In genomic region chr10:37710831-37711616, GRCh38 we compare ENCODE assay signal across 25 cellular contexts.
DNase-seq lines count a peak whose midpoint lies in the region; ATAC-seq and TF ChIP-seq lines count a peak whose summit lies in the region.
"Had no signal": no experiment of that assay in that cellular context is flagged by ENCODE, and none has a peak within 500 bp of the region (broad histone marks: within the 10 kb centered on the region; RNA-seq: fewer than 3 reads in every experiment).

No MANE protein-coding gene starts in this region.

- peaks cover 0 to 4% (median 0%) of the 10 kb centered on the region in 3 donors for H3K9me3 Mint-ChIP-seq in T-cell
- H3K9me3 Mint-ChIP-seq in naive thymus-derived CD4-positive, alpha-beta T cell = peaks cover 3 to 11% (median 4%) of the 10 kb centered on the region in 11 donors
- H3K9me3 Mint-ChIP-seq in activated CD4-positive, alpha-beta memory T cell treated with anti-CD3 and anti-CD28 coated beads for 36 hours = peaks cover 6% of the 10 kb centered on the region

- POLR2A ChIA-PET in IMR-90 (lab: Charles Lee; ENCODE audit: unreplicated experiment) = no interaction called here
- POLR2A ChIA-PET in T-cell (lab: Charles Lee) = no interaction called here
- POLR2A ChIA-PET in naive thymus-derived CD4-positive, alpha-beta T cell (lab: Charles Lee) = no interaction called here
- POLR2A ChIA-PET in activated CD4-positive, alpha-beta memory T cell treated with anti-CD3 and anti-CD28 coated beads for 36 hours (lab: Charles Lee) = no interaction called here

- H3K4me2 ChIP-seq in IMR-90 (ENCODE audit: low read depth, low read length) (no peak overlapping the region), trophoblast cell (ENCODE audit: low read length) (no peak overlapping the region)

- H4K91ac ChIP-seq in IMR-90 (ENCODE audit: insufficient read depth, low read depth, low read length) = no peak overlapping the region
- no peak overlapping the region for H4K91ac ChIP-seq in trophoblast cell (ENCODE audit: low read depth, low read length)

- H2BK15ac ChIP-seq in IMR-90 (ENCODE audit: low read depth, low read length) = no peak overlapping the region

- no peak overlapping the region for H4K5ac ChIP-seq in IMR-90 (ENCODE audit: low read depth, low read length)

- H2AK5ac ChIP-seq in IMR-90 (ENCODE audit: low read depth, low read length) (no peak overlapping the region), trophoblast cell (ENCODE audit: low read length) (no peak overlapping the region)

- H3K9me3 ChIP-seq in IMR-90 (ENCODE audit: control insufficient read depth, insufficient read depth, low read length) (peaks cover 31% of the 10 kb centered on the region), trophoblast cell (ENCODE audit: insufficient read depth, low read depth, low read length) (peaks cover 37% of the 10 kb centered on the region)
- peaks cover 0 to 3% (median 0%) of the 10 kb centered on the region in 3 experiments for H3K9me3 ChIP-seq in naive thymus-derived CD4-positive, alpha-beta T cell (ENCODE audit: control insufficient read depth in 2 of 3, low read length in 3 of 3)
- H3K9me3 ChIP-seq: SJSA1, thoracic aorta had no signal

- no peak overlapping the region for H2AK9ac ChIP-seq in IMR-90 (replicated peaks; ENCODE audit: low read depth, low read length, poor library complexity)

- H4K20me1 ChIP-seq in IMR-90 (ENCODE audit: insufficient read depth, low read length) = no peaks in the 10 kb centered on the region

- H2BK5ac ChIP-seq in IMR-90 (ENCODE audit: low read depth, low read length, poor library complexity, severe bottlenecking) = no peak overlapping the region
- H2BK5ac ChIP-seq in trophoblast cell (ENCODE audit: low read depth, low read length, poor library complexity) = no peak overlapping the region

- DNase-seq in EL (peak; percentile 12), IMR-90 (no peak), fibroblast of peridontal ligament (ENCODE audit: extremely low read depth) (peak; percentile 30), trophoblast cell (peak in 1 of 2 donors; percentile 26), RPMI8226 (no peak), T-cell (no peak)
- DNase-seq in naive thymus-derived CD4-positive, alpha-beta T cell = no peak
- DNase-seq in activated CD4-positive, alpha-beta memory T cell treated with anti-CD3 and anti-CD28 coated beads for 36 hours = no peak
- DNase-seq: activated CD4-positive, alpha-beta T cell treated with anti-CD3 and anti-CD28 coated beads, Interleukin-2, amount 50 U/mL, for 1 hour; activated CD8-positive, alpha-beta memory T cell treated with anti-CD3 and anti-CD28 coated beads, Interleukin-2, amount 50 U/mL, for 4 hours; activated naive CD8-positive, alpha-beta T cell treated with anti-CD3 and anti-CD28 coated beads, Interleukin-2, amount 50 U/mL, for 24 hours; brain microvascular endothelial cell; CD4-positive, alpha-beta T cell; DMS53; glutamatergic neuron; NCI-H187; NCI-H748 treated with DMSO at 0.1 percent for 48 hours; stimulated activated CD4-positive, alpha-beta T cell treated with anti-CD3 and anti-CD28 coated beads, Interleukin-1b, Interleukin-23, amount 100 ng/mL, for 48 hours; T-helper 2 cell had no signal

- H3K79me1 ChIP-seq in IMR-90 (ENCODE audit: low read depth in 1 of 2, low read length in 2 of 2) (no peaks in the 10 kb centered on the region), trophoblast cell (ENCODE audit: low read length) (no peaks in the 10 kb centered on the region)

- no peak overlapping the region for H4K12ac ChIP-seq in trophoblast cell (ENCODE audit: low read depth, low read length)

- H3K4ac ChIP-seq in IMR-90 (ENCODE audit: low read depth, low read length) (no peak overlapping the region), trophoblast cell (ENCODE audit: low read depth, low read length) (no peak overlapping the region)

- dilution Hi-C loops in IMR-90 (cut with HindIII; ENCODE audit: low sequenced_read_pairs, unreplicated experiment) = no loop called here

- no peak for TF ChIP-seq CTCF in IMR-90 (conservative IDR thresholded peaks at IDR 0.05; ENCODE audit: low read depth, low read length)

- H3K9me1 ChIP-seq in IMR-90 (ENCODE audit: insufficient read depth, low read length) = no peaks in the 10 kb centered on the region

- no peaks in the 10 kb centered on the region for H3K27me3 Mint-ChIP-seq in T-cell
- no peaks in the 10 kb centered on the region for H3K27me3 Mint-ChIP-seq in naive thymus-derived CD4-positive, alpha-beta T cell
- H3K27me3 Mint-ChIP-seq in activated CD4-positive, alpha-beta memory T cell treated with anti-CD3 and anti-CD28 coated beads for 36 hours = no peaks in the 10 kb centered on the region
- H3K27me3 Mint-ChIP-seq: activated naive CD8-positive, alpha-beta T cell treated with anti-CD3 and anti-CD28 coated beads, Interleukin-2, amount 50 U/mL, for 24 hours; CD4-positive, alpha-beta T cell; progenitor cell of endocrine pancreas had no signal

- H3K9ac ChIP-seq in IMR-90 (ENCODE audit: low read depth, low read length) = no peak overlapping the region
- H3K9ac ChIP-seq in trophoblast cell (ENCODE audit: low read length) = no peak overlapping the region

- H3K23ac ChIP-seq in IMR-90 (ENCODE audit: low read depth, low read length) = no peak overlapping the region
- H3K23ac ChIP-seq in trophoblast cell (ENCODE audit: low read length) = no peak overlapping the region

- H3K4me3 ChIP-seq in IMR-90 (ENCODE audit: insufficient read depth, low read depth, low read length) = no peak overlapping the region
- peak overlapping the region; percentile 45 for H3K4me3 ChIP-seq in trophoblast cell (ENCODE audit: low read depth, low read length)
- H3K4me3 ChIP-seq in naive thymus-derived CD4-positive, alpha-beta T cell (ENCODE audit: low read length) = no peak overlapping the region
- H3K4me3 ChIP-seq: SJSA1, thoracic aorta had no signal

- intact Hi-C loops in IMR-90 (cut with micrococcal nuclease) = no loop called here
- intact Hi-C loops in naive thymus-derived CD4-positive, alpha-beta T cell (cut with micrococcal nuclease) = no loop called here
- intact Hi-C loops in activated CD4-positive, alpha-beta memory T cell treated with anti-CD3 and anti-CD28 coated beads for 36 hours (cut with micrococcal nuclease) = no loop called here

- 53% methylated on average over 4 of the region's 7 CpGs; no CpG with 5 or more reads in 1 of the 2 experiments for WGBS in IMR-90 (ENCODE audit: extremely low coverage in 2 of 2, insufficient read length in 1 of 2), 2 experiments
- WGBS in trophoblast cell (ENCODE audit: extremely low coverage, insufficient coverage, insufficient read length) = no CpG with 5 or more reads among the region's 7 CpGs

- H3K56ac ChIP-seq in IMR-90 (ENCODE audit: extremely low read depth, insufficient read depth, low read length) = no peak overlapping the region

- no peak overlapping the region for H3K18ac ChIP-seq in IMR-90 (ENCODE audit: low read depth, low read length)
- H3K18ac ChIP-seq in trophoblast cell (ENCODE audit: low read length) = no peak overlapping the region

- H3K4me3 Mint-ChIP-seq in T-cell = no peak overlapping the region
- no peak overlapping the region for H3K4me3 Mint-ChIP-seq in naive thymus-derived CD4-positive, alpha-beta T cell
- no peak overlapping the region for H3K4me3 Mint-ChIP-seq in activated CD4-positive, alpha-beta memory T cell treated with anti-CD3 and anti-CD28 coated beads for 36 hours
- H3K4me3 Mint-ChIP-seq: activated naive CD8-positive, alpha-beta T cell treated with anti-CD3 and anti-CD28 coated beads, Interleukin-2, amount 50 U/mL, for 24 hours; CD4-positive, alpha-beta T cell; neural crest cell; stimulated activated effector memory CD8-positive, alpha-beta T cell treated with anti-CD3 and anti-CD28 coated beads, Interleukin-12 subunit alpha, Interleukin-12 subunit beta, amount 100 ng/mL, for 72 hours had no signal

- H3K27me3 ChIP-seq in IMR-90 (ENCODE audit: control insufficient read depth, insufficient read depth, low read length) (no peaks in the 10 kb centered on the region), trophoblast cell (ENCODE audit: insufficient read depth, low read length) (no peaks in the 10 kb centered on the region)
- H3K27me3 ChIP-seq in naive thymus-derived CD4-positive, alpha-beta T cell (ENCODE audit: control insufficient read depth in 2 of 2, insufficient read depth in 2 of 2, low read length in 2 of 2) = no peaks in the 10 kb centered on the region
- H3K27me3 ChIP-seq: brain microvascular endothelial cell, SJSA1 had no signal

- in situ Hi-C loops in IMR-90 (cut with MboI; ENCODE audit: low sequenced_read_pairs) = no loop called here

- peak; percentile 82 for ATAC-seq in IMR-90 (ENCODE audit: low read depth)
- ATAC-seq in T-cell (replicated peaks in 1 of 4) = no peak
- no peak for ATAC-seq in naive thymus-derived CD4-positive, alpha-beta T cell
- ATAC-seq: activated naive CD8-positive, alpha-beta T cell treated with anti-CD3 and anti-CD28 coated beads, Interleukin-2, amount 50 U/mL, for 24 hours; left lobe of liver; stimulated activated effector memory CD8-positive, alpha-beta T cell treated with anti-CD3 and anti-CD28 coated beads, Interleukin-12 subunit alpha, Interleukin-12 subunit beta, amount 100 ng/mL, for 72 hours had no signal

- H3K27ac ChIP-seq in IMR-90 (ENCODE audit: insufficient read depth, low read length) = no peak overlapping the region
- no peak overlapping the region for H3K27ac ChIP-seq in trophoblast cell (ENCODE audit: low read depth, low read length)
- H3K27ac ChIP-seq in naive thymus-derived CD4-positive, alpha-beta T cell (ENCODE audit: low read depth, low read length) = no peak overlapping the region
- H3K27ac ChIP-seq: brain microvascular endothelial cell, SJSA1, thoracic aorta had no signal

- H2AFZ ChIP-seq in IMR-90 (replicated peaks; ENCODE audit: low read length, poor library complexity) (no peak overlapping the region), trophoblast cell (ENCODE audit: insufficient read depth, low read length, poor library complexity) (no peak overlapping the region)

- no peak overlapping the region for H3K27ac Mint-ChIP-seq in T-cell
- no peak overlapping the region for H3K27ac Mint-ChIP-seq in naive thymus-derived CD4-positive, alpha-beta T cell
- no peak overlapping the region for H3K27ac Mint-ChIP-seq in activated CD4-positive, alpha-beta memory T cell treated with anti-CD3 and anti-CD28 coated beads for 36 hours
- H3K27ac Mint-ChIP-seq: activated naive CD8-positive, alpha-beta T cell treated with anti-CD3 and anti-CD28 coated beads, Interleukin-2, amount 50 U/mL, for 24 hours; CD4-positive, alpha-beta T cell; progenitor cell of endocrine pancreas; stimulated activated effector memory CD8-positive, alpha-beta T cell treated with anti-CD3 and anti-CD28 coated beads, Interleukin-12 subunit alpha, Interleukin-12 subunit beta, amount 100 ng/mL, for 72 hours had no signal

- no peak overlapping the region for H2BK12ac ChIP-seq in trophoblast cell (ENCODE audit: low read length)

- no peaks in the 10 kb centered on the region for H3K4me1 ChIP-seq in IMR-90 (ENCODE audit: control insufficient read depth, insufficient read depth, low read length)
- no peaks in the 10 kb centered on the region for H3K4me1 ChIP-seq in trophoblast cell (ENCODE audit: control insufficient read depth in 1 of 2, insufficient read depth in 2 of 2, low read length in 2 of 2)
- H3K4me1 ChIP-seq in naive thymus-derived CD4-positive, alpha-beta T cell (ENCODE audit: control insufficient read depth in 2 of 2, insufficient read depth in 2 of 2, low read length in 2 of 2) = no peaks in the 10 kb centered on the region

- H3K36me3 Mint-ChIP-seq in T-cell = no peaks in the 10 kb centered on the region
- H3K36me3 Mint-ChIP-seq in naive thymus-derived CD4-positive, alpha-beta T cell = no peaks in the 10 kb centered on the region
- no peaks in the 10 kb centered on the region for H3K36me3 Mint-ChIP-seq in activated CD4-positive, alpha-beta memory T cell treated with anti-CD3 and anti-CD28 coated beads for 36 hours
- H3K36me3 Mint-ChIP-seq: stimulated activated effector memory CD8-positive, alpha-beta T cell treated with anti-CD3 and anti-CD28 coated beads, Interleukin-12 subunit alpha, Interleukin-12 subunit beta, amount 100 ng/mL, for 72 hours had no signal

- H4K8ac ChIP-seq in IMR-90 (ENCODE audit: low read depth in 2 of 2, low read length in 2 of 2) (no peak overlapping the region), trophoblast cell (ENCODE audit: low read depth, low read length) (no peak overlapping the region)

- no TSS peak for BruUV-seq in IMR-90 (replicated peaks; lab: Mats Ljungman, UMichigan)

- TF ChIP-seq RAD21 in IMR-90 (IDR thresholded peaks at IDR 0.05; ENCODE audit: low read length) = no peak

- H3K4me1 Mint-ChIP-seq in T-cell = no peaks in the 10 kb centered on the region
- H3K4me1 Mint-ChIP-seq in naive thymus-derived CD4-positive, alpha-beta T cell = no peaks in the 10 kb centered on the region
- H3K4me1 Mint-ChIP-seq in activated CD4-positive, alpha-beta memory T cell treated with anti-CD3 and anti-CD28 coated beads for 36 hours (ENCODE audit: low read depth) = no peaks in the 10 kb centered on the region
- H3K4me1 Mint-ChIP-seq: activated naive CD8-positive, alpha-beta T cell treated with anti-CD3 and anti-CD28 coated beads, Interleukin-2, amount 50 U/mL, for 24 hours; neural crest cell; stimulated activated effector memory CD8-positive, alpha-beta T cell treated with anti-CD3 and anti-CD28 coated beads, Interleukin-12 subunit alpha, Interleukin-12 subunit beta, amount 100 ng/mL, for 72 hours had no signal

- H2BK20ac ChIP-seq in IMR-90 (ENCODE audit: low read depth, low read length) = no peak overlapping the region

- CTCF ChIA-PET in IMR-90 (lab: Yijun Ruan, JAX) = no interaction called here
- CTCF ChIA-PET in T-cell (lab: Charles Lee) = no interaction called here
- CTCF ChIA-PET in naive thymus-derived CD4-positive, alpha-beta T cell (lab: Charles Lee) = no interaction called here
- CTCF ChIA-PET in activated CD4-positive, alpha-beta memory T cell treated with anti-CD3 and anti-CD28 coated beads for 36 hours (lab: Charles Lee) = no interaction called here

- TF ChIP-seq POLR2A in IMR-90 (IDR thresholded peaks at IDR 0.05; ENCODE audit: low read depth, low read length) = no peak

- no peaks in the 10 kb centered on the region for H3K36me3 ChIP-seq in IMR-90 (ENCODE audit: control insufficient read depth, insufficient read depth, low read length)
- H3K36me3 ChIP-seq in trophoblast cell (ENCODE audit: control insufficient read depth in 1 of 2, insufficient read depth in 2 of 2, low read length in 2 of 2) = no peaks in the 10 kb centered on the region
- no peaks in the 10 kb centered on the region for H3K36me3 ChIP-seq in naive thymus-derived CD4-positive, alpha-beta T cell (ENCODE audit: control insufficient read depth in 2 of 3, insufficient read depth in 3 of 3, low read length in 3 of 3)
- H3K36me3 ChIP-seq: brain microvascular endothelial cell, SJSA1, thoracic aorta had no signal

- no peak overlapping the region for H2BK120ac ChIP-seq in IMR-90 (ENCODE audit: low read depth, low read length)
- no peak overlapping the region for H2BK120ac ChIP-seq in trophoblast cell (ENCODE audit: insufficient read depth, low read length, poor library complexity)

- H3K14ac ChIP-seq in IMR-90 (replicated peaks; ENCODE audit: low read depth, low read length) (no peak overlapping the region), trophoblast cell (ENCODE audit: low read length) (no peak overlapping the region)

- no peaks in the 10 kb centered on the region for H3K79me2 ChIP-seq in trophoblast cell (ENCODE audit: control insufficient read depth, insufficient read depth, low read length, poor library complexity)

Comparison
In these comparisons a context has a peak if more than half of its experiments do, and no peak if none do; other contexts are left out.
1. DNase-seq: peak in EL (single experiment) and fibroblast of peridontal ligament (single experiment); none in IMR-90 (single experiment), RPMI8226 (single experiment), T-cell (0 of 34), naive thymus-derived CD4-positive, alpha-beta T cell (0 of 9) and activated CD4-positive, alpha-beta memory T cell treated with anti-CD3 and anti-CD28 coated beads for 36 hours (single experiment).